In genomic region chr2:174338626-174339570, GRCh38 we compare ENCODE assay signal across 16 cellular contexts. TPM values are rescaled to one million over a fixed set of nuclear protein-coding genes. Genes with fewer than 3 reads are reported as not detected.
DNase-seq lines count a peak whose midpoint lies in the region; ATAC-seq and TF ChIP-seq lines count a peak whose summit lies in the region.
"Had no signal": no experiment of that assay in that cellular context is flagged by ENCODE, and none has a peak within 500 bp of the region (broad histone marks: within the 10 kb centered on the region; RNA-seq: fewer than 3 reads in every experiment).

No MANE protein-coding gene starts in this region.

- H3K36me3 Mint-ChIP-seq in CD4-positive, CD25-positive, alpha-beta regulatory T cell = peaks cover 4% of the 10 kb centered on the region
- peaks cover 13% of the 10 kb centered on the region for H3K36me3 Mint-ChIP-seq in Caco-2 (ENCODE audit: insufficient read depth, unreplicated experiment)
- H3K36me3 Mint-ChIP-seq: activated naive CD8-positive, alpha-beta T cell had no signal

- peaks cover 86% of the 10 kb centered on the region for H3K4me1 ChIP-seq in CD4-positive, CD25-positive, alpha-beta regulatory T cell (ENCODE audit: control insufficient read depth, insufficient read depth, low read length, poor library complexity, severe bottlenecking)
- peaks cover 7% of the 10 kb centered on the region for H3K4me1 ChIP-seq in iPS-15b (ENCODE audit: control insufficient read depth, insufficient read depth, low read length)
- no peaks in the 10 kb centered on the region for H3K4me1 ChIP-seq in Caco-2
- H3K4me1 ChIP-seq in upper lobe of left lung = peaks cover 53 to 78% (median 66%) of the 10 kb centered on the region in 4 donors

- POLR2A ChIA-PET in Caco-2 (lab: Charles Lee) = no interaction called here

- H3K9ac ChIP-seq in iPS-15b (ENCODE audit: low read depth, low read length) = no peak overlapping the region

- no peak overlapping the region for H3K27ac ChIP-seq in CD4-positive, CD25-positive, alpha-beta regulatory T cell (ENCODE audit: insufficient read depth, low read length, poor library complexity, severe bottlenecking)
- H3K27ac ChIP-seq in upper lobe of left lung = no peak overlapping the region
- H3K27ac ChIP-seq: epithelial cell of prostate had no signal

- TF ChIP-seq EP300 in upper lobe of left lung (IDR thresholded peaks at IDR 0.05) = no peak

- no peak for TF ChIP-seq POLR2A in upper lobe of left lung (IDR thresholded peaks at IDR 0.05)

- CTCF ChIA-PET in Caco-2 (lab: Charles Lee) = no interaction called here

- WGBS in upper lobe of left lung, 2 donors = 13 to 18% methylated on average over 18 of the region's 18 CpGs

- intact Hi-C loops in Caco-2 (cut with micrococcal nuclease; ENCODE audit: unreplicated experiment) = loop anchor here (5.0 kb wide), 3 partner anchors 287 to 587 kb away; partner anchors contain the start of gene SP3
- intact Hi-C loops in Right ventricle myocardium inferior (cut with DNase I) = no loop called here

- TF ChIP-seq CTCF in Caco-2 (IDR thresholded peaks at IDR 0.05; ENCODE audit: insufficient read depth in 1 of 2, low read depth in 1 of 2, low read length in 1 of 2, severe bottlenecking in 1 of 2, unreplicated experiment in 1 of 2) (no peak), upper lobe of left lung (IDR thresholded peaks at IDR 0.05) (no peak)

- BruUV-seq in Caco-2 (replicated peaks; lab: Mats Ljungman, UMichigan) = no TSS peak

- ATAC-seq in CD4-positive, CD25-positive, alpha-beta regulatory T cell (ENCODE audit: low read depth in 2 of 2) = no peak
- ATAC-seq in upper lobe of left lung (ENCODE audit: low FRiP score in 2 of 2) (no peak), Right ventricle myocardium inferior (no peak)
- ATAC-seq: activated CD8-positive, alpha-beta T cell treated with anti-CD3 and anti-CD28 coated beads, Interleukin-2, amount 10 ng/mL, durations not matched to agents 7 days and 5 days had no signal

- peaks cover 0 to 1% of the 10 kb centered on the region in 2 experiments for H3K9me3 ChIP-seq in CD4-positive, CD25-positive, alpha-beta regulatory T cell (ENCODE audit: control insufficient read depth in 2 of 2, low read length in 2 of 2)
- H3K9me3 ChIP-seq in iPS-15b (ENCODE audit: control insufficient read depth, insufficient read depth, low read length) (no peaks in the 10 kb centered on the region), Caco-2 (no peaks in the 10 kb centered on the region), upper lobe of left lung (no peaks in the 10 kb centered on the region)

- H3K27ac Mint-ChIP-seq in CD4-positive, CD25-positive, alpha-beta regulatory T cell = no peak overlapping the region
- H3K27ac Mint-ChIP-seq in Caco-2 (ENCODE audit: unreplicated experiment) = no peak overlapping the region
- H3K27ac Mint-ChIP-seq: activated CD8-positive, alpha-beta T cell treated with anti-CD3 and anti-CD28 coated beads, Interleukin-2, amount 10 ng/mL, durations not matched to agents 7 days and 5 days; activated naive CD8-positive, alpha-beta T cell had no signal

- peaks cover 73% of the 10 kb centered on the region for H3K27me3 Mint-ChIP-seq in CD4-positive, CD25-positive, alpha-beta regulatory T cell
- H3K27me3 Mint-ChIP-seq in Caco-2 (ENCODE audit: insufficient read depth, unreplicated experiment) = peaks cover 9% of the 10 kb centered on the region

- peak overlapping the region in 3 of 4 donors; percentile 8 to 94 (median 21) for H3K4me3 Mint-ChIP-seq in CD4-positive, CD25-positive, alpha-beta regulatory T cell
- no peak overlapping the region for H3K4me3 Mint-ChIP-seq in Caco-2 (ENCODE audit: unreplicated experiment)

- no peak overlapping the region for H3K4me3 ChIP-seq in CD4-positive, CD25-positive, alpha-beta regulatory T cell (ENCODE audit: low read depth, low read length)
- peak overlapping the region; percentile 40 for H3K4me3 ChIP-seq in iPS-15b (ENCODE audit: low read depth, low read length)
- H3K4me3 ChIP-seq in Caco-2 (ENCODE audit: low read depth, low read length) = no peak overlapping the region
- no peak overlapping the region for H3K4me3 ChIP-seq in upper lobe of left lung

- H3K27me3 ChIP-seq in CD4-positive, CD25-positive, alpha-beta regulatory T cell (ENCODE audit: control insufficient read depth, insufficient read depth, low read length) = peaks cover 48% of the 10 kb centered on the region
- H3K27me3 ChIP-seq in iPS-15b (ENCODE audit: control insufficient read depth, insufficient read depth, low read length) (peaks cover 93% of the 10 kb centered on the region), Caco-2 (replicated peaks; ENCODE audit: control insufficient read depth, insufficient read depth, low read length) (peaks cover 2% of the 10 kb centered on the region), upper lobe of left lung (peaks cover 4 to 97% (median 81%) of the 10 kb centered on the region in 4 donors)

- peaks cover 25 to 46% (median 35%) of the 10 kb centered on the region in 4 donors for H3K4me1 Mint-ChIP-seq in CD4-positive, CD25-positive, alpha-beta regulatory T cell
- H3K4me1 Mint-ChIP-seq in Caco-2 (ENCODE audit: low read depth, unreplicated experiment) = peaks cover 6% of the 10 kb centered on the region

- peak in 1 of 3 donors; percentile 16 for DNase-seq in CD4-positive, CD25-positive, alpha-beta regulatory T cell
- DNase-seq in GM04504 (ENCODE audit: low read depth) = peak; percentile 36
- DNase-seq in OCI-M1 (lab: John Stamatoyannopoulos, UW) = peak; percentile 13
- DNase-seq in Caco-2 = no peak
- DNase-seq in upper lobe of left lung = no peak
- DNase-seq in C1 segment of cervical spinal cord (lab: John Stamatoyannopoulos, UW) = no peak
- DNase-seq in Right ventricle myocardium inferior (ENCODE audit: missing footprints) = no peak
- DNase-seq: activated CD8-positive, alpha-beta T cell treated with anti-CD3 and anti-CD28 coated beads, Interleukin-2, amount 10 ng/mL, durations not matched to agents 7 days and 5 days; hypothalamus; NCI-H2171 had no signal

- H3K36me3 ChIP-seq in CD4-positive, CD25-positive, alpha-beta regulatory T cell (ENCODE audit: control insufficient read depth, insufficient read depth, low read length) = no peaks in the 10 kb centered on the region
- H3K36me3 ChIP-seq in iPS-15b (ENCODE audit: control insufficient read depth, insufficient read depth, low read length) (no peaks in the 10 kb centered on the region), Caco-2 (ENCODE audit: control insufficient read depth, insufficient read depth, low read length) (no peaks in the 10 kb centered on the region), upper lobe of left lung (no peaks in the 10 kb centered on the region)

- H3K9me3 Mint-ChIP-seq in CD4-positive, CD25-positive, alpha-beta regulatory T cell = peaks cover 0 to 11% (median 0%) of the 10 kb centered on the region in 7 donors
- H3K9me3 Mint-ChIP-seq in Caco-2 (ENCODE audit: unreplicated experiment) = no peaks in the 10 kb centered on the region

RNA-seq across cellular contexts. Expression of gene SP9, which starts 4.1 kb away (rescaled TPM):
- not detected for total RNA-seq in CD4-positive, CD25-positive, alpha-beta regulatory T cell
- polyA plus RNA-seq in CD4-positive, CD25-positive, alpha-beta regulatory T cell = not detected
- total RNA-seq in Caco-2 (2022) (2.9 TPM in 2 replicates), upper lobe of left lung (not detected), Right ventricle myocardium inferior (not detected)
- total RNA-seq: activated CD8-positive, alpha-beta T cell treated with anti-CD3 and anti-CD28 coated beads, Interleukin-2, amount 10 ng/mL, durations not matched to agents 7 days and 5 days; liver; omental fat pad; T-helper 1 cell treated with Interleukin-12 subunit alpha and Interleukin-12 subunit beta and Interleukin-4 antibody, amounts not matched to agents 30 ng/mL and 1 ng/mL, for 36 hours had no signal
- polyA plus RNA-seq: liver had no signal

RNA-seq across cellular contexts. Expression of gene SCRN3, which starts 56.6 kb away (rescaled TPM):
- 11.5 TPM for total RNA-seq in CD4-positive, CD25-positive, alpha-beta regulatory T cell
- polyA plus RNA-seq in CD4-positive, CD25-positive, alpha-beta regulatory T cell = 10 to 100 TPM; 10.0 to 12.8 (median 11.4) TPM
- 23.6 and 26.4 TPM in 2 replicates for total RNA-seq in Caco-2 (2022)
- 10 to 100 TPM in 5 of 6 donors, 1 to 10 TPM in 1; 5.1 to 43.0 (median 21.7) TPM for total RNA-seq in upper lobe of left lung
- 42.6 TPM for total RNA-seq in Right ventricle myocardium inferior

Comparison
In these comparisons a context has a peak if more than half of its experiments do, and no peak if none do; other contexts are left out.
1. DNase-seq: peak in GM04504 (single experiment) and OCI-M1 (single experiment); none in Caco-2 (0 of 2), upper lobe of left lung (0 of 2), C1 segment of cervical spinal cord (0 of 14) and Right ventricle myocardium inferior (single experiment).